ENCODE assay signal across 21 cellular contexts in genomic region chr14:38546932-38547551, GRCh38.
DNase-seq lines count a peak whose midpoint lies in the region; ATAC-seq, FAIRE-seq and TF ChIP-seq lines count a peak whose summit lies in the region.
"Had no signal": no experiment of that assay in that cellular context is flagged by ENCODE, and none has a peak within 500 bp of the region (broad histone marks: within the 10 kb centered on the region; RNA-seq: fewer than 3 reads in every experiment).

No MANE protein-coding gene starts in this region.

- H2BK5ac ChIP-seq in mesendoderm (ENCODE audit: low read length) (no peak overlapping the region), H9 (ENCODE audit: insufficient read length, low read length) (no peak overlapping the region)

- H3K27me3 Mint-ChIP-seq in H9 (ENCODE audit: low read depth): no peaks in the 10 kb centered on the region; the same call in 1 of the 2 replicates
- H3K27me3 Mint-ChIP-seq: B cell, IgD-negative memory B cell had no signal

- TF ChIP-seq CTCF in A549 (IDR thresholded peaks at IDR 0.05) (no peak), H9 (conservative IDR thresholded peaks at IDR 0.05) (no peak), esophagus squamous epithelium (IDR thresholded peaks at IDR 0.05) (no peak)

- H3K4ac ChIP-seq in mesendoderm (ENCODE audit: low read depth, low read length) (no peak overlapping the region), H9 (ENCODE audit: low read depth, low read length) (no peak overlapping the region)

- H2AK5ac ChIP-seq in mesendoderm (ENCODE audit: low read length) (no peak overlapping the region), H9 (ENCODE audit: insufficient read length, low read length) (no peak overlapping the region)

- peak overlapping the region; percentile 28 for H3K56ac ChIP-seq in mesendoderm (ENCODE audit: low read length)
- H3K56ac ChIP-seq in H9 (ENCODE audit: insufficient read length, low read depth, low read length): no peak overlapping the region

- H3K4me2 ChIP-seq in A549 (no peak overlapping the region), GM23248 (ENCODE audit: unreplicated experiment) (no peak overlapping the region), mesendoderm (ENCODE audit: low read length) (no peak overlapping the region), H9 (ENCODE audit: insufficient read depth, insufficient read length, low read length) (no peak overlapping the region)

- H3K18ac ChIP-seq in mesendoderm (ENCODE audit: low read length) (peak overlapping the region; percentile 1), H9 (ENCODE audit: insufficient read length, low read depth, low read length) (no peak overlapping the region)

- H3K4me1 Mint-ChIP-seq in H9: peaks cover 6 to 7% of the 10 kb centered on the region in 2 experiments; a peak in 3 of 4 replicates
- H3K4me1 Mint-ChIP-seq: B cell, CD14-positive monocyte, IgD-negative memory B cell had no signal

- CTCF ChIA-PET in A549 (lab: Yijun Ruan, JAX): no interaction called here

- H2BK20ac ChIP-seq in H9 (ENCODE audit: low read depth, low read length, poor library complexity, severe bottlenecking): no peak overlapping the region

- H3K4me3 ChIP-seq in A549: no peak overlapping the region
- no peak overlapping the region for H3K4me3 ChIP-seq in GM23248
- no peak overlapping the region for H3K4me3 ChIP-seq in mesendoderm (ENCODE audit: low read length)
- H3K4me3 ChIP-seq in esophagus squamous epithelium: no peak overlapping the region

- intact Hi-C loops in esophagus squamous epithelium (cut with DNase I): no loop called here

- H4K5ac ChIP-seq in mesendoderm (ENCODE audit: low read length) (no peak overlapping the region), H9 (ENCODE audit: insufficient read length, low read depth, low read length) (no peak overlapping the region)

- in situ Hi-C loops in GM23248 (cut with MboI): no loop called here

- WGBS in A549 (ENCODE audit: missing lambda C conversion rate): 0% methylated on average over 2 of the region's 2 CpGs
- 81 to 98% methylated on average over 2 of the region's 2 CpGs for WGBS in GM23248 (ENCODE audit: low coverage in 1 of 2, low lambda C conversion rate in 2 of 2, missing lambda C conversion rate in 2 of 2), 2 experiments
- WGBS in mesendoderm (ENCODE audit: extremely low coverage, insufficient coverage, low lambda C conversion rate): no CpG with 5 or more reads among the region's 2 CpGs
- WGBS in H9 (ENCODE audit: extremely low coverage, insufficient read length, low lambda C conversion rate): no CpG with 5 or more reads among the region's 2 CpGs
- 45% methylated on average over 2 of the region's 2 CpGs for WGBS in esophagus squamous epithelium, 2 donors

- H3K27ac Mint-ChIP-seq in H9: no peak overlapping the region; a peak in 1 of 7 replicates
- H3K27ac Mint-ChIP-seq: B cell; CD14-positive monocyte; CD8-positive, alpha-beta T cell; IgD-negative memory B cell had no signal

- H4K20me1 ChIP-seq in GM23248 (ENCODE audit: insufficient read depth) (no peaks in the 10 kb centered on the region), H9 (ENCODE audit: control insufficient read depth, insufficient read depth, insufficient read length) (no peaks in the 10 kb centered on the region)

- H2BK120ac ChIP-seq in mesendoderm (ENCODE audit: low read depth, low read length): no peak overlapping the region
- H2BK120ac ChIP-seq in H9 (ENCODE audit: low read depth, low read length, poor library complexity, severe bottlenecking): no peak overlapping the region

- H3K27me3 ChIP-seq in GM23248 (replicated peaks; ENCODE audit: insufficient read depth) (no peaks in the 10 kb centered on the region), mesendoderm (ENCODE audit: insufficient read depth, low read length, poor library complexity) (no peaks in the 10 kb centered on the region), H9 (ENCODE audit: insufficient read depth, low read length) (no peaks in the 10 kb centered on the region), esophagus squamous epithelium (no peaks in the 10 kb centered on the region)

- no peak overlapping the region for H3K4me3 Mint-ChIP-seq in H9
- H3K4me3 Mint-ChIP-seq: B cell; CD14-positive monocyte; CD8-positive, alpha-beta T cell; IgD-negative memory B cell had no signal

- no peak for TF ChIP-seq EP300 in A549 (IDR thresholded peaks at IDR 0.05)

- no peak overlapping the region for H3K27ac ChIP-seq in A549
- H3K27ac ChIP-seq in GM23248: no peak overlapping the region
- no peak overlapping the region for H3K27ac ChIP-seq in mesendoderm (ENCODE audit: low read depth, low read length)
- no peak overlapping the region for H3K27ac ChIP-seq in H9 (ENCODE audit: insufficient read length, low read depth, low read length)
- no peak overlapping the region for H3K27ac ChIP-seq in esophagus squamous epithelium

- no peak overlapping the region for H3K14ac ChIP-seq in H9 (ENCODE audit: insufficient read depth, low read length)

- H3K79me2 ChIP-seq in GM23248 (ENCODE audit: insufficient read depth) (no peaks in the 10 kb centered on the region), mesendoderm (ENCODE audit: control insufficient read depth, insufficient read depth, low read length) (no peaks in the 10 kb centered on the region), H9 (ENCODE audit: insufficient read depth, low read length) (no peaks in the 10 kb centered on the region)

- H4K8ac ChIP-seq in mesendoderm (ENCODE audit: low read depth, low read length): no peak overlapping the region
- no peak overlapping the region for H4K8ac ChIP-seq in H9 (replicated peaks; ENCODE audit: insufficient read length, low read depth, low read length)

- H4K91ac ChIP-seq in H9 (ENCODE audit: insufficient read length, low read depth, low read length): no peak overlapping the region

- H2AFZ ChIP-seq in GM23248 (0 out of 2 replicates have a peak overlapping the region, but pooled peaks have one; percentile 54), H9 (ENCODE audit: low read length) (no peak overlapping the region)

- ATAC-seq in A549 (no peak), GM19467 (IDR thresholded peaks at IDR 0.05; ENCODE audit: unreplicated experiment) (no peak)
- ATAC-seq: CD8-positive, alpha-beta T cell had no signal

- no peak for DNase-seq in A549 (ENCODE audit: low read depth in 1 of 2, low spot score in 1 of 2)
- no peak for DNase-seq in GM23248
- peak; percentile 10 for DNase-seq in UCSD-AML1 (lab: John Stamatoyannopoulos, UW; ENCODE audit: unreplicated experiment)
- DNase-seq in mesendoderm: no peak
- DNase-seq in H9: no peak
- DNase-seq in esophagus squamous epithelium (lab: John Stamatoyannopoulos, UW): no peak
- no peak for DNase-seq in NCI-H69 (lab: John Stamatoyannopoulos, UW)
- DNase-seq: 8988T; CD8-positive, alpha-beta T cell; COR-L47; DMS153; DMS79 treated with DMSO at 0.1 percent for 48 hours; EL had no signal

- H2BK15ac ChIP-seq in mesendoderm (replicated peaks; ENCODE audit: low read depth) (no peak overlapping the region), H9 (ENCODE audit: low read depth, low read length) (no peak overlapping the region)

- FAIRE-seq in A549 (lab: Jason Lieb, UNC): no peak
- FAIRE-seq: D721Med, G401.6, GM12891, H54 had no signal

- peaks cover 0 to 2% (median 0%) of the 10 kb centered on the region in 3 experiments; a peak in 2 of 7 replicates for H3K36me3 Mint-ChIP-seq in H9 (ENCODE audit: insufficient read depth in 1 of 3, low read depth in 3 of 3)
- H3K36me3 Mint-ChIP-seq: CD14-positive monocyte; CD8-positive, alpha-beta T cell had no signal

- H3K9me3 Mint-ChIP-seq in H9: no peaks in the 10 kb centered on the region; a peak in 2 of 5 replicates

- H2BK12ac ChIP-seq in H9 (ENCODE audit: insufficient read length, low read depth, low read length): no peak overlapping the region

- H3K9me3 ChIP-seq in A549: no peaks in the 10 kb centered on the region
- no peaks in the 10 kb centered on the region for H3K9me3 ChIP-seq in GM23248 (ENCODE audit: low read depth)
- H3K9me3 ChIP-seq in H9 (ENCODE audit: control insufficient read depth, low read depth, low read length): no peaks in the 10 kb centered on the region
- H3K9me3 ChIP-seq in esophagus squamous epithelium: no peaks in the 10 kb centered on the region

- H3T11ph ChIP-seq in H9 (ENCODE audit: low read length): no peak overlapping the region

- no peak for TF ChIP-seq POLR2A in A549 (IDR thresholded peaks at IDR 0.05; ENCODE audit: low read length)
- TF ChIP-seq POLR2A in esophagus squamous epithelium (IDR thresholded peaks at IDR 0.05): no peak

- H3K23me2 ChIP-seq in H9 (ENCODE audit: insufficient read length, low read depth, low read length, poor library complexity, severe bottlenecking): no peaks in the 10 kb centered on the region

- no peaks in the 10 kb centered on the region for H3K79me1 ChIP-seq in mesendoderm (ENCODE audit: low read length)
- H3K79me1 ChIP-seq in H9 (ENCODE audit: insufficient read depth, low read depth, low read length, poor library complexity, severe bottlenecking): no peaks in the 10 kb centered on the region

- H3K9me2 ChIP-seq in GM23248 (ENCODE audit: insufficient read depth): no peaks in the 10 kb centered on the region

- H3K9ac ChIP-seq in GM23248 (no peak overlapping the region), mesendoderm (ENCODE audit: low read length) (no peak overlapping the region), H9 (ENCODE audit: extremely low read depth, insufficient read length, low read length) (no peak overlapping the region)

- 0 out of 2 replicates have a peak, but pooled peaks cover 5% of the 10 kb centered on the region for H3F3A ChIP-seq in GM23248 (ENCODE audit: insufficient read depth)

- H3K36me3 ChIP-seq in GM23248 (ENCODE audit: low read depth): no peaks in the 10 kb centered on the region
- H3K36me3 ChIP-seq in mesendoderm (ENCODE audit: control insufficient read depth, insufficient read depth, low read length): no peaks in the 10 kb centered on the region
- no peaks in the 10 kb centered on the region for H3K36me3 ChIP-seq in esophagus squamous epithelium

- POLR2A ChIA-PET in A549 (lab: Yijun Ruan, JAX): no interaction called here

- H3K4me1 ChIP-seq in A549: no peaks in the 10 kb centered on the region
- peaks cover 13% of the 10 kb centered on the region for H3K4me1 ChIP-seq in GM23248 (ENCODE audit: insufficient read depth)
- H3K4me1 ChIP-seq in mesendoderm (ENCODE audit: control insufficient read depth, low read depth, low read length): no peaks in the 10 kb centered on the region
- H3K4me1 ChIP-seq in H9 (ENCODE audit: insufficient read depth, low read length): no peaks in the 10 kb centered on the region
- H3K4me1 ChIP-seq in esophagus squamous epithelium: no peaks in the 10 kb centered on the region

- TF ChIP-seq RAD21 in A549 (conservative IDR thresholded peaks at IDR 0.05 in 1 of 2, IDR thresholded peaks at IDR 0.05 in 1 of 2): no peak

- no peak overlapping the region for H3K23ac ChIP-seq in mesendoderm (ENCODE audit: low read length)
- H3K23ac ChIP-seq in H9 (ENCODE audit: insufficient read length, low read depth, low read length): no peak overlapping the region

TF ChIP-seq in A549, 52 proteins besides CTCF, POLR2A, EP300 and RAD21:
- TF ChIP-seq MAFK (IDR thresholded peaks at IDR 0.05; ENCODE audit: partially characterized antibody): peak; percentile 82
- TF ChIP-seq KDM5A (IDR thresholded peaks at IDR 0.05): no peak
